1 cellular context compared by ENCODE assay signal in the genomic region with DNA sequence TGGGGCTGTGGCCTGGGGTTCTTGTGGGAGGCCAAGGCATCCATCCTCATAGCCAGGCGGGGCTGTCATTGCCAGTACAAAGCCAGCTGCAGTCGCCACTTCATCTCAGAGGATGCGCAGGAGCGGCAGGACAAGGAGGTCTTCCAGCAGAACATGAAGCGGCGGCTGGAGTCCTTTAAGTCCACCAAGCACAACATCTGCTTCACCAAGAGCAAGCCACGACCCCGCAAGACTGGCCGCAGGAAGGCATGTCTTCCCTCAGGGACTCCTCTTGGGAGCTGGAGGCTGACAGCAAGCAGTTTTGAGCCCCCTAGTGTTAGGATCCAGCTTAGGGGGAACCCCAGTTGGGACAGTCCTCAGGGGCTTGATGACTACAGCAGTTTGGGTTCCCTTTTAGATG.
TF ChIP-seq lines count a peak whose summit lies in the region.

No MANE protein-coding gene starts in this region.

TF ChIP-seq in H1, 55 proteins besides CTCF, POLR2A, EP300 and RAD21:
- TF ChIP-seq SUZ12 (IDR thresholded peaks at IDR 0.05; ENCODE audit: low read length) (no peak), EGR1 (IDR thresholded peaks at IDR 0.05; ENCODE audit: borderline replicate concordance, low read depth, low read length) (no peak), KDM1A (IDR thresholded peaks at IDR 0.05; ENCODE audit: borderline replicate concordance, low read length) (no peak), CREB1 (IDR thresholded peaks at IDR 0.05) (no peak), KDM4A (IDR thresholded peaks at IDR 0.05; ENCODE audit: low read depth, low read length, severe bottlenecking) (no peak), EZH2 (IDR thresholded peaks at IDR 0.05; ENCODE audit: low read depth, low read length, severe bottlenecking) (no peak), SIX5 (IDR thresholded peaks at IDR 0.05; ENCODE audit: low read depth, low read length) (no peak), BACH1 (IDR thresholded peaks at IDR 0.05; ENCODE audit: low read length) (no peak), JUN (IDR thresholded peaks at IDR 0.05; ENCODE audit: low read depth, low read length) (no peak), CEBPB (IDR thresholded peaks at IDR 0.05; ENCODE audit: low read depth, low read length) (no peak), SIN3A (conservative IDR thresholded peaks at IDR 0.05 in 1 of 2, IDR thresholded peaks at IDR 0.05 in 1 of 2; ENCODE audit: low read depth in 1 of 2, low read length in 2 of 2) (no peak), TBP (IDR thresholded peaks at IDR 0.05; ENCODE audit: low read depth, low read length) (no peak)
- TF ChIP-seq, protein P1, sequence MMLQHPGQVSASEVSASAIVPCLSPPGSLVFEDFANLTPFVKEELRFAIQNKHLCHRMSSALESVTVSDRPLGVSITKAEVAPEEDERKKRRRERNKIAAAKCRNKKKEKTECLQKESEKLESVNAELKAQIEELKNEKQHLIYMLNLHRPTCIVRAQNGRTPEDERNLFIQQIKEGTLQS (IDR thresholded peaks at IDR 0.05; ENCODE audit: insufficient read depth, low read depth, low read length): no peak
TF ChIP-seq in H1: peak in this region for 0.
